ENCODE assay signal across 1 cellular context in the genomic region with DNA sequence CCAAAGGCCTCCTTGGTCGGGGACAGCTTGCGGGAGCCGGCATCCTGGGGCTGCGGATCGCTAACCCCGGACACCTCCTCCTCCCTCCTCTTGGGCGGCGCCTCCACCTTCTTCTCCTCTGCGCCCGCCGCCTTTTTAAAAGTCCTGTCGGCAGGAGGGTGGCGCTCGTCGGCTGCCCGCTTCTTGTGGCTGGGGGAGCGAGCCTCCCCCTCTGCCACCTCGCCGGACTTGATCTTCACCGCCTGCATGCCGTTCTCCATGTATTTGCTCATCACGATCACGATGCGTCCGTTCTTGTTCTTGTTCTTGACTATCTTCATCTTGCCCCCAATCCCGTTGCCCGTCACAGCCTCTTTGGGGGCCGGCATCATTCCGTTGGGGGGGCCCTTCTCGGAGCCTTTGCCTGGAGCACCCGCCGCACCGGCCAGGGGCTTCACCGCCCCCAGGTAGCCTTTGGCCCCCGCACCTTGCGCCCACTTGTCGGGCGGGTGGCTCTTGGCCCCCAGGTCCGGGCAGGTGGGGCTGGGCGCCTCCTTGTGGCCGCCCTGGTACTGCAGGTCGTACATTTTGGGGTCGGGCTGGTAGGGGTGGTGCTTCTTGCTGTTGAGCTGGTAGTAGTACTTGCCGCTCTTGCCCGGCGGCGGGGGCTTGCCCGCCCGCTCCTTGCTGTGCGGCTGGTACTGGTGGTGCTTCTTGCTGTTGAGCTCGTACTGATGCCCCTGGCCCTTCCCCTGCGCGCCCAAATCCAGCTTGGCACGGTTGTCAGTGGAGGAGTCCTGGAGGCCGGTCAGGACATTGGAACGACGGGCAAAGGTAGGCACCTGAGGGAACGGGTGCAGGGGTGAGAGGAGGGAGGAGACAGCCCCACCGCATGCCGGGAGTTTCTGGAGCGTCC.
TF ChIP-seq lines count a peak whose summit lies in the region.

No MANE protein-coding gene starts in this region.

TF ChIP-seq in HepG2, 621 proteins besides CTCF, POLR2A, EP300 and RAD21 (continued from another document):
- no peak for TF ChIP-seq REXO4 (CRISPR knock-in tag; IDR thresholded peaks at IDR 0.05; ENCODE audit: borderline replicate concordance)
- no peak for TF ChIP-seq SP2 (CRISPR knock-in tag; IDR thresholded peaks at IDR 0.05)
- TF ChIP-seq MAFK (conservative IDR thresholded peaks at IDR 0.05 in 1 of 2, IDR thresholded peaks at IDR 0.05 in 1 of 2; ENCODE audit: low read length in 2 of 2) = no peak
- TF ChIP-seq TEF (CRISPR knock-in tag; IDR thresholded peaks at IDR 0.05) = no peak
- no peak; the same call in 1 of the 2 replicates for TF ChIP-seq SSRP1 (CRISPR knock-in tag; IDR thresholded peaks at IDR 0.05)
- no peak for TF ChIP-seq RFXANK (CRISPR knock-in tag; IDR thresholded peaks at IDR 0.05)
- TF ChIP-seq ZNF138 (CRISPR knock-in tag; IDR thresholded peaks at IDR 0.05; ENCODE audit: low read depth) = no peak
- TF ChIP-seq ZNF205 (CRISPR knock-in tag; IDR thresholded peaks at IDR 0.05) = no peak
- TF ChIP-seq MLXIP (CRISPR knock-in tag; IDR thresholded peaks at IDR 0.05; ENCODE audit: borderline replicate concordance) = no peak
- TF ChIP-seq ZSCAN21 (CRISPR knock-in tag; IDR thresholded peaks at IDR 0.05; ENCODE audit: borderline replicate concordance) = no peak
- 0 out of 2 replicates have a peak, but pooled peaks have one; percentile 51 for TF ChIP-seq ZNF891 (CRISPR knock-in tag; IDR thresholded peaks at IDR 0.05)
- no peak for TF ChIP-seq KLF12 (CRISPR knock-in tag; IDR thresholded peaks at IDR 0.05; ENCODE audit: borderline replicate concordance)
- TF ChIP-seq TBX3 (IDR thresholded peaks at IDR 0.05; ENCODE audit: borderline replicate concordance) = no peak
- no peak for TF ChIP-seq ZNF17 (CRISPR knock-in tag; IDR thresholded peaks at IDR 0.05)
- TF ChIP-seq STAT5B (CRISPR knock-in tag; IDR thresholded peaks at IDR 0.05) = no peak
- TF ChIP-seq ZNF24 (IDR thresholded peaks at IDR 0.05) = no peak
